9 cellular contexts compared by ENCODE assay signal in the genomic region with DNA sequence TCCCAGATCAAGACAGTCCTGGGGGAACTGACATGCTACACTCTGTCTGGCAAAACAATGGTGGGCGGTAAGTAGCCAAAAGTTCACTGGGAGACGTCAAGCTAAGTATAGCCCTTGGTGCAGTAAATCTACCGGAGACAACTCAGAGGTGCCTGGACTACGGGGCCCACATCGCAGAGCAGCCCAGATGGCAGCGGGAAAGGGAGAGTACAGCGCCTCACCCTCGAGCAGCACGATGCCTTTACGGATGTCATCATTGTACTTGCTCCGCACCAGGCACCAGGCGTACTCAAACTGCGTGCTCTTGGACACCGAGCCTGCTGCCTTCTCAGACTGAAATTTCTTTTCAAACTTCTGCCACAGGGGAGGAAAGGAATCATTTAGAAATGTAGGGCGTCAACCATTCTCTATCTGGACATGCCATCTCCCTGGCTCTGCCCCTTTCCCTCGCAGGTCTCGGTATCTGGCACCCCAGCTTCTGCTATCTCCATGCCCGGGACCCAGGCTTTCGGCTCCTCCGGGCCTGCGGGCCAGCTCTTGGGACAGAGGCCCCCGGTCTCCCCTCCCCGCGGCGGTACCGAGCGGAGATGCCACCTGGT. TPM values are rescaled to one million over a fixed set of nuclear protein-coding genes. Genes with fewer than 3 reads are reported as not detected.
DNase-seq lines count a peak whose midpoint lies in the region; ATAC-seq, FAIRE-seq and TF ChIP-seq lines count a peak whose summit lies in the region.
"Had no signal": no experiment of that assay in that cellular context is flagged by ENCODE, and none has a peak within 500 bp of the region (broad histone marks: within the 10 kb centered on the region; RNA-seq: fewer than 3 reads in every experiment).

No MANE protein-coding gene starts in this region.

- ATAC-seq in DND-41 (ENCODE audit: insufficient read depth, low read depth): no peak
- no peak for ATAC-seq in GM12878
- no peak for ATAC-seq in GM18858 (IDR thresholded peaks at IDR 0.05; ENCODE audit: unreplicated experiment)

- in situ Hi-C loops in GM12878 (cut with MboI): no loop called here

- no peak for FAIRE-seq in GM12878 (lab: Jason Lieb, UNC)

- H3K4me3 ChIP-seq in DND-41 (ENCODE audit: low read depth in 1 of 2, low read length in 2 of 2) (peak overlapping the region; percentile 71 to 79), KMS-11 (IDR thresholded peaks at IDR 0.05; ENCODE audit: insufficient read depth, low read depth, low read length) (peak overlapping the region; percentile 75), GM12878 (peak overlapping the region; percentile 84), stomach smooth muscle (ENCODE audit: low read length in 2 of 2) (peak overlapping the region; percentile 95 to 99)

- no peak for TF ChIP-seq POLR2A in GM12878 (IDR thresholded peaks at IDR 0.05; ENCODE audit: low read depth, low read length)

- RAD21 ChIA-PET in GM12878 (lab: Charles Lee; ENCODE audit: unreplicated experiment): interaction anchor here (1.0 to 5.0 kb wide), 9 partner anchors 8 to 110 kb away, joined by 3 to 37 read pairs (median 4); partner anchors contain the start of genes PLOD3 and ZNHIT1

- peaks cover 20% of the 10 kb centered on the region for H4K20me1 ChIP-seq in DND-41 (ENCODE audit: insufficient read depth, low read length)
- H4K20me1 ChIP-seq in KMS-11 (ENCODE audit: insufficient read depth): no peaks in the 10 kb centered on the region
- H4K20me1 ChIP-seq in GM12878 (ENCODE audit: control insufficient read depth, insufficient read depth): no peaks in the 10 kb centered on the region

- H3K9me3 ChIP-seq in DND-41 (ENCODE audit: insufficient read depth, low read length, severe bottlenecking): no peaks in the 10 kb centered on the region
- H3K9me3 ChIP-seq in GM12878 (replicated peaks; ENCODE audit: control insufficient read depth, insufficient read depth, low read length): no peaks in the 10 kb centered on the region
- H3K9me3 ChIP-seq in stomach smooth muscle (ENCODE audit: control insufficient read depth in 2 of 2, low read length in 2 of 2): no peaks in the 10 kb centered on the region

- H3K27me3 ChIP-seq in DND-41 (ENCODE audit: insufficient read depth, low read length, poor library complexity) (no peaks in the 10 kb centered on the region), KMS-11 (ENCODE audit: insufficient read depth, low read depth) (no peaks in the 10 kb centered on the region), GM12878 (replicated peaks in 1 of 2; ENCODE audit: control insufficient read depth in 2 of 2, insufficient read depth in 2 of 2, low read length in 1 of 2) (no peaks in the 10 kb centered on the region), stomach smooth muscle (ENCODE audit: control insufficient read depth in 1 of 2, insufficient read depth in 2 of 2, low read length in 2 of 2) (no peaks in the 10 kb centered on the region)

- POLR2A ChIA-PET in GM12878 (lab: Charles Lee): interaction anchor here (0.5 to 1.5 kb wide), 8 partner anchors 8 to 354 kb away, joined by 3 to 10 read pairs (median 4); partner anchors contain the start of genes PLOD3, UFSP1 and ZNHIT1

- H3K27ac ChIP-seq in DND-41 (ENCODE audit: low read length) (peak overlapping the region; percentile 95), KMS-11 (peak overlapping the region; percentile 89), GM12878 (ENCODE audit: control insufficient read depth, insufficient read depth) (peak overlapping the region; percentile 89; the same call in 1 of the 2 replicates), stomach smooth muscle (ENCODE audit: low read length) (peak overlapping the region; percentile 92)

- SMC1A ChIA-PET in GM12878 (lab: Charles Lee; ENCODE audit: uncharacterized antibody, unreplicated experiment): interaction anchor here (0.9 to 2.9 kb wide), 9 partner anchors 11 to 101 kb away, joined by 3 to 20 read pairs (median 5); partner anchors contain the start of genes PLOD3 and ZNHIT1

- peak overlapping the region; percentile 76 for H3K4me2 ChIP-seq in DND-41 (ENCODE audit: insufficient read depth, low read length)
- H3K4me2 ChIP-seq in KMS-11: peak overlapping the region; percentile 93
- H3K4me2 ChIP-seq in GM12878 (ENCODE audit: control insufficient read depth, insufficient read depth): peak overlapping the region; percentile 97

- TF ChIP-seq RAD21 in GM12878 (IDR thresholded peaks at IDR 0.05; ENCODE audit: insufficient read depth, low read depth, low read length): peak; percentile 39; the same call in 1 of the 2 replicates

- CTCF ChIA-PET in GM12878 (lab: Yijun Ruan, JAX): interaction anchor here (0.6 to 5.3 kb wide), 31 partner anchors 9 to 1223 kb away, joined by 3 to 74 read pairs (median 4); partner anchors contain the start of genes PLOD3, TRIM56, UFSP1 and ZNHIT1

- peak overlapping the region; percentile 71 for H3K9ac ChIP-seq in DND-41 (ENCODE audit: low read depth, low read length)
- H3K9ac ChIP-seq in KMS-11: peak overlapping the region; percentile 93; the same call in 1 of the 2 replicates
- H3K9ac ChIP-seq in GM12878 (ENCODE audit: control insufficient read depth, insufficient read depth, low read length): peak overlapping the region; percentile 88
- H3K9ac ChIP-seq in stomach smooth muscle (ENCODE audit: low read length in 2 of 2): peak overlapping the region; percentile 89 to 95

- no peak for TF ChIP-seq EP300 in GM12878 (IDR thresholded peaks at IDR 0.05; ENCODE audit: borderline replicate concordance in 1 of 2, control insufficient read depth in 1 of 2, low read depth in 2 of 2, low read length in 2 of 2)

- no peak for TF ChIP-seq CTCF in DND-41 (IDR thresholded peaks at IDR 0.05; ENCODE audit: borderline replicate concordance, extremely low read depth, low read length, poor library complexity, severe bottlenecking)
- TF ChIP-seq CTCF in KMS-11 (conservative IDR thresholded peaks at IDR 0.05; ENCODE audit: low read depth, low read length): no peak; the same call in 1 of the 2 replicates
- TF ChIP-seq CTCF in GM12878 (IDR thresholded peaks at IDR 0.05 in 2 of 3, conservative IDR thresholded peaks at IDR 0.05 in 1 of 3; ENCODE audit: control insufficient read depth in 2 of 3, extremely low read depth in 1 of 3, insufficient read depth in 1 of 3, low read depth in 3 of 3, low read length in 3 of 3): no peak; a peak in 2 of 6 replicates

- H2AFZ ChIP-seq in DND-41 (ENCODE audit: low read depth, low read length) (peak overlapping the region; percentile 94), KMS-11 (ENCODE audit: low read depth) (peak overlapping the region; percentile 68), GM12878 (ENCODE audit: control insufficient read depth, low read depth, low read length) (no peak overlapping the region; the same call in 1 of the 2 replicates)

- H3K4me1 ChIP-seq in DND-41 (ENCODE audit: insufficient read depth, low read length): peaks cover 35% of the 10 kb centered on the region
- H3K4me1 ChIP-seq in KMS-11 (ENCODE audit: low read depth, poor library complexity, severe bottlenecking): peaks cover 19% of the 10 kb centered on the region
- H3K4me1 ChIP-seq in GM12878 (ENCODE audit: control insufficient read depth, insufficient read depth, low read length): peaks cover 6% of the 10 kb centered on the region
- H3K4me1 ChIP-seq in stomach smooth muscle (ENCODE audit: control insufficient read depth, insufficient read depth, low read length): peaks cover 23% of the 10 kb centered on the region

- peaks cover 32% of the 10 kb centered on the region for H3K36me3 ChIP-seq in DND-41 (ENCODE audit: insufficient read depth, low read length)
- no peaks in the 10 kb centered on the region for H3K36me3 ChIP-seq in KMS-11 (ENCODE audit: insufficient read depth)
- peaks cover 6 to 10% of the 10 kb centered on the region in 2 experiments for H3K36me3 ChIP-seq in GM12878 (ENCODE audit: control insufficient read depth in 2 of 2, insufficient read depth in 2 of 2, low read length in 1 of 2)
- H3K36me3 ChIP-seq in stomach smooth muscle (ENCODE audit: control insufficient read depth in 2 of 2, insufficient read depth in 2 of 2, low read length in 2 of 2): peaks cover 14 to 18% of the 10 kb centered on the region in 2 donors

- BruUV-seq in GM12878 (replicated peaks; lab: Mats Ljungman, UMichigan): no TSS peak

- peaks cover 67% of the 10 kb centered on the region for H3K79me2 ChIP-seq in DND-41 (ENCODE audit: insufficient read depth, low read length)
- peaks cover 18% of the 10 kb centered on the region for H3K79me2 ChIP-seq in KMS-11 (ENCODE audit: insufficient read depth, low read depth)
- H3K79me2 ChIP-seq in GM12878 (ENCODE audit: control insufficient read depth, insufficient read depth, low read length): peaks cover 26% of the 10 kb centered on the region

- DNase-seq in DND-41 (no peak), GM12878 (ENCODE audit: low read depth, low spot score) (no peak), kidney glomerular epithelial cell (lab: John Stamatoyannopoulos, UW) (peak; percentile 42), NCI-H446 treated with DMSO at 0.1 percent for 48 hours (lab: John Stamatoyannopoulos, UW) (no peak)
- DNase-seq in stimulated activated naive CD4-positive, alpha-beta T cell treated with Interleukin-2 at 50 U/mL for 16 hours (lab: John Stamatoyannopoulos, UW): no peak

- 33% methylated on average over 27 of the region's 27 CpGs for WGBS in GM12878 (ENCODE audit: insufficient coverage, insufficient replicate concordance, low lambda C conversion rate, missing lambda C conversion rate)

- intact Hi-C loops in GM12878 (cut with micrococcal nuclease; ENCODE audit: unreplicated experiment): loop anchor here (1.0 kb wide), 2 partner anchors 26 to 100 kb away; partner anchors contain the start of gene ZNHIT1

RNA-seq across cellular contexts. Expression of gene FIS1, which starts 1.0 kb away (rescaled TPM):
- total RNA-seq in GM12878 (2013; cell fraction: nucleolus; rRNA removed): 56.3 and 63.6 TPM in 2 replicates
- total RNA-seq in GM12878 (2014; rRNA removed) (109 and 116 TPM in 2 replicates), GM12878 (2014; rRNA removed; fragmentation: Illumina TruSeq; extraction: Trizol) (97.9 and 103 TPM in 2 replicates), GM12878 (2021) (104 and 110 TPM in 2 replicates)
- polyA plus RNA-seq in GM12878 (2011; ENCODE audit: low read depth): 63.8 TPM
- polyA plus RNA-seq in GM12878 (2011; rRNA removed) (66.1 and 95.5 TPM in 2 replicates), GM12878 (2014; fragmentation: Illumina TruSeq; extraction: Trizol) (52.1 and 105 TPM in 2 replicates), GM12878 (2014; fragmentation: Nextera tagmentation; extraction: Ambion mirVana) (10 to 100 TPM; 83.4 to 88.5 TPM), GM12878 (2014; rRNA removed) (127 and 141 TPM in 2 replicates), GM12878 (2016; fragmentation: Nextera tagmentation; extraction: Ambion mirVana) (100 to 1,000 TPM; 147 to 149 TPM)
- 159 and 194 TPM in 2 replicates for polyA plus RNA-seq in GM12878 (2011; cell fraction: cytosol; rRNA removed)
- 109 and 149 TPM in 2 replicates for polyA plus RNA-seq in GM12878 (2011; cell fraction: nucleus; rRNA removed)
- polyA plus RNA-seq in GM12878 (2012): 81.7 and 82.3 TPM in 2 replicates
- polyA minus RNA-seq in GM12878 (2011; rRNA and poly(A)+ RNA removed): 40.2 and 60.9 TPM in 2 replicates
- 12.0 and 13.8 TPM in 2 replicates for polyA minus RNA-seq in GM12878 (2011; cell fraction: cytosol; rRNA and poly(A)+ RNA removed)
- polyA minus RNA-seq in GM12878 (2011; cell fraction: nucleus; rRNA and poly(A)+ RNA removed): 17.7 and 23.1 TPM in 2 replicates

RNA-seq across cellular contexts. Expression of gene CLDN15, which starts 6.3 kb away (rescaled TPM):
- total RNA-seq in GM12878 (2013; cell fraction: nucleolus; rRNA removed): 24.4 and 25.6 TPM in 2 replicates
- 6.5 and 7.6 TPM in 2 replicates for total RNA-seq in GM12878 (2014; rRNA removed)
- total RNA-seq in GM12878 (2014; rRNA removed; fragmentation: Illumina TruSeq; extraction: Trizol): 3.8 and 4.7 TPM in 2 replicates
- total RNA-seq in GM12878 (2021): 8.3 and 8.7 TPM in 2 replicates
- polyA plus RNA-seq in GM12878 (2011; ENCODE audit: low read depth): 2.1 TPM
- polyA plus RNA-seq in GM12878 (2011; rRNA removed): 7.5 and 10.0 TPM in 2 replicates
- polyA plus RNA-seq in GM12878 (2011; cell fraction: cytosol; rRNA removed): 10.4 and 13.8 TPM in 2 replicates
- polyA plus RNA-seq in GM12878 (2011; cell fraction: nucleus; rRNA removed): 72.8 and 78.5 TPM in 2 replicates
- polyA plus RNA-seq in GM12878 (2012): 5.6 and 8.8 TPM in 2 replicates
- polyA plus RNA-seq in GM12878 (2014; fragmentation: Illumina TruSeq; extraction: Trizol): 3.9 and 7.0 TPM in 2 replicates
- polyA plus RNA-seq in GM12878 (2014; fragmentation: Nextera tagmentation; extraction: Ambion mirVana): 1 to 10 TPM in 1 of 2 experiments, under 1 TPM in 1; 0.47 to 1.1 TPM
- 15.0 and 15.9 TPM in 2 replicates for polyA plus RNA-seq in GM12878 (2014; rRNA removed)
- polyA plus RNA-seq in GM12878 (2016; fragmentation: Nextera tagmentation; extraction: Ambion mirVana): 1 to 10 TPM; 4.4 to 6.2 TPM
- 4.4 and 8.8 TPM in 2 replicates for polyA minus RNA-seq in GM12878 (2011; rRNA and poly(A)+ RNA removed)
- 1.4 and 2.9 TPM in 2 replicates for polyA minus RNA-seq in GM12878 (2011; cell fraction: cytosol; rRNA and poly(A)+ RNA removed)
- polyA minus RNA-seq in GM12878 (2011; cell fraction: nucleus; rRNA and poly(A)+ RNA removed): 11.8 and 14.1 TPM in 2 replicates

RNA-seq across cellular contexts. Expression of gene ZNHIT1, which starts 25.9 kb away (rescaled TPM):
- total RNA-seq in GM12878 (2013; cell fraction: nucleolus; rRNA removed): 21.2 and 22.4 TPM in 2 replicates
- total RNA-seq in GM12878 (2014; rRNA removed) (78.6 and 79.2 TPM in 2 replicates), GM12878 (2014; rRNA removed; fragmentation: Illumina TruSeq; extraction: Trizol) (32.5 and 33.9 TPM in 2 replicates), GM12878 (2021) (51.8 and 55.2 TPM in 2 replicates)
- 19.0 TPM for polyA plus RNA-seq in GM12878 (2011; ENCODE audit: low read depth)
- polyA plus RNA-seq in GM12878 (2011; rRNA removed) (19.2 and 25.7 TPM in 2 replicates), GM12878 (2014; fragmentation: Illumina TruSeq; extraction: Trizol) (7.6 and 30.2 TPM in 2 replicates), GM12878 (2014; fragmentation: Nextera tagmentation; extraction: Ambion mirVana) (10 to 100 TPM in 1 of 2 experiments, 1 to 10 TPM in 1; 3.8 to 14.9 TPM), GM12878 (2014; rRNA removed) (71.4 and 75.9 TPM in 2 replicates), GM12878 (2016; fragmentation: Nextera tagmentation; extraction: Ambion mirVana) (10 to 100 TPM; 77.7 to 78.4 TPM)
- polyA plus RNA-seq in GM12878 (2011; cell fraction: cytosol; rRNA removed): 45.7 and 46.3 TPM in 2 replicates
- polyA plus RNA-seq in GM12878 (2011; cell fraction: nucleus; rRNA removed): 28.0 and 28.9 TPM in 2 replicates
- polyA plus RNA-seq in GM12878 (2012): 43.7 and 46.4 TPM in 2 replicates
- polyA minus RNA-seq in GM12878 (2011; rRNA and poly(A)+ RNA removed): 6.5 and 20.0 TPM in 2 replicates
- 10.8 and 13.8 TPM in 2 replicates for polyA minus RNA-seq in GM12878 (2011; cell fraction: cytosol; rRNA and poly(A)+ RNA removed)
- 4.0 and 9.8 TPM in 2 replicates for polyA minus RNA-seq in GM12878 (2011; cell fraction: nucleus; rRNA and poly(A)+ RNA removed)

RNA-seq across cellular contexts. Expression of gene PLOD3, which starts 26.5 kb away (rescaled TPM):
- 64.1 and 64.5 TPM in 2 replicates for total RNA-seq in GM12878 (2013; cell fraction: nucleolus; rRNA removed)
- total RNA-seq in GM12878 (2014; rRNA removed): 12.4 and 13.5 TPM in 2 replicates
- 5.3 and 9.2 TPM in 2 replicates for total RNA-seq in GM12878 (2014; rRNA removed; fragmentation: Illumina TruSeq; extraction: Trizol)
- total RNA-seq in GM12878 (2021): 25.0 and 27.8 TPM in 2 replicates
- 10.5 TPM for polyA plus RNA-seq in GM12878 (2011; ENCODE audit: low read depth)
- 15.2 and 17.3 TPM in 2 replicates for polyA plus RNA-seq in GM12878 (2011; rRNA removed)
- polyA plus RNA-seq in GM12878 (2011; cell fraction: cytosol; rRNA removed): 25.7 and 29.6 TPM in 2 replicates
- 83.0 and 97.3 TPM in 2 replicates for polyA plus RNA-seq in GM12878 (2011; cell fraction: nucleus; rRNA removed)
- 26.0 and 27.8 TPM in 2 replicates for polyA plus RNA-seq in GM12878 (2012)
- 7.7 and 14.6 TPM in 2 replicates for polyA plus RNA-seq in GM12878 (2014; fragmentation: Illumina TruSeq; extraction: Trizol)
- 1 to 10 TPM in 1 of 2 experiments, under 1 TPM in 1; 0.53 to 3.2 TPM for polyA plus RNA-seq in GM12878 (2014; fragmentation: Nextera tagmentation; extraction: Ambion mirVana)
- 15.6 and 20.0 TPM in 2 replicates for polyA plus RNA-seq in GM12878 (2014; rRNA removed)
- 10 to 100 TPM; 19.6 to 23.0 TPM for polyA plus RNA-seq in GM12878 (2016; fragmentation: Nextera tagmentation; extraction: Ambion mirVana)
- polyA minus RNA-seq in GM12878 (2011; rRNA and poly(A)+ RNA removed): 10.1 and 21.9 TPM in 2 replicates
- 9.5 and 12.3 TPM in 2 replicates for polyA minus RNA-seq in GM12878 (2011; cell fraction: cytosol; rRNA and poly(A)+ RNA removed)
- polyA minus RNA-seq in GM12878 (2011; cell fraction: nucleus; rRNA and poly(A)+ RNA removed): 19.8 and 34.6 TPM in 2 replicates

RNA-seq across cellular contexts. Expression of gene MOGAT3, which starts 43.0 kb away (rescaled TPM):
- not detected in 2 replicates for total RNA-seq in GM12878 (2013; cell fraction: nucleolus; rRNA removed)
- not detected in 2 replicates for total RNA-seq in GM12878 (2014; rRNA removed)
- total RNA-seq in GM12878 (2014; rRNA removed; fragmentation: Illumina TruSeq; extraction: Trizol): not detected in 2 replicates
- not detected in 2 replicates for total RNA-seq in GM12878 (2021)
- polyA plus RNA-seq in GM12878 (2011; ENCODE audit: low read depth): not detected
- polyA plus RNA-seq in GM12878 (2011; rRNA removed): 0.11 TPM in 1 of 2 replicates, not detected in the other
- 0.03 TPM in 1 of 2 replicates, not detected in the other for polyA plus RNA-seq in GM12878 (2011; cell fraction: cytosol; rRNA removed)
- 0.04 and 0.10 TPM in 2 replicates for polyA plus RNA-seq in GM12878 (2011; cell fraction: nucleus; rRNA removed)
- polyA plus RNA-seq in GM12878 (2012): not detected in 2 replicates
- polyA plus RNA-seq in GM12878 (2014; fragmentation: Illumina TruSeq; extraction: Trizol): not detected in 2 replicates
- polyA plus RNA-seq in GM12878 (2014; fragmentation: Nextera tagmentation; extraction: Ambion mirVana): not detected
- polyA plus RNA-seq in GM12878 (2014; rRNA removed): not detected in 2 replicates
- polyA plus RNA-seq in GM12878 (2016; fragmentation: Nextera tagmentation; extraction: Ambion mirVana): not detected
- not detected in 2 replicates for polyA minus RNA-seq in GM12878 (2011; rRNA and poly(A)+ RNA removed)
- polyA minus RNA-seq in GM12878 (2011; cell fraction: cytosol; rRNA and poly(A)+ RNA removed): not detected in 2 replicates
- 0.48 TPM in 1 of 2 replicates, not detected in the other for polyA minus RNA-seq in GM12878 (2011; cell fraction: nucleus; rRNA and poly(A)+ RNA removed)
- total RNA-seq: T-helper 2 cell treated with Interferon-gamma antibody and Interleukin-4, amounts not matched to agents 100 ng/mL and 5 ng/mL, for 36 hours had no signal
